ENCODE assay signal across 1 cellular context in the genomic region with DNA sequence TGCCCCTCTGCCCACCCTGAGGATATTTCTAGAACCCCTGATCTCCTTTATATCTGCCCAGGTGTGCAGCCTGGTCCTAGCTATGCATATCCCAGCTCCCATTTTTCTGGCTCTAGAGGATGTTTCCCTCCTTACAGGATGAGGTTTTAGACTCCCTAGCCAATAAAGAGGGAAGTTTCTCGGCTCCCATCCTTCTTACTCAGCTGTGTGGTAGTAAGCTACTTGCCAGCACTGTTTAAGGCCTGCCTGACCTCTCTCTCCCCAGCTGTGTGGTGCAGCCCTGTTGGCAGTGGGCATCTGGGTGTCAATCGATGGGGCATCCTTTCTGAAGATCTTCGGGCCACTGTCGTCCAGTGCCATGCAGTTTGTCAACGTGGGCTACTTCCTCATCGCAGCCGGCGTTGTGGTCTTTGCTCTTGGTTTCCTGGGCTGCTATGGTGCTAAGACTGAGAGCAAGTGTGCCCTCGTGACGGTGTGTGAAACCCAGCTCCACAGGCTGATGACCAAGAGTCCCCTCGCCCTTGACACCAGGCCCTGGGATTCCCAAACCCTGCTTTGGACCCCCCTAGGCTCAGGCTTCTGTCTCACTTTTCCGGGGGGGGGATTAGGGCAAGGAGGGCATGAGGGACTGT.
TF ChIP-seq lines count a peak whose summit lies in the region.

No MANE protein-coding gene starts in this region.

TF ChIP-seq in HCT116, 20 proteins besides CTCF, POLR2A, EP300 and RAD21 (continued from another document):
- TF ChIP-seq, protein P1, sequence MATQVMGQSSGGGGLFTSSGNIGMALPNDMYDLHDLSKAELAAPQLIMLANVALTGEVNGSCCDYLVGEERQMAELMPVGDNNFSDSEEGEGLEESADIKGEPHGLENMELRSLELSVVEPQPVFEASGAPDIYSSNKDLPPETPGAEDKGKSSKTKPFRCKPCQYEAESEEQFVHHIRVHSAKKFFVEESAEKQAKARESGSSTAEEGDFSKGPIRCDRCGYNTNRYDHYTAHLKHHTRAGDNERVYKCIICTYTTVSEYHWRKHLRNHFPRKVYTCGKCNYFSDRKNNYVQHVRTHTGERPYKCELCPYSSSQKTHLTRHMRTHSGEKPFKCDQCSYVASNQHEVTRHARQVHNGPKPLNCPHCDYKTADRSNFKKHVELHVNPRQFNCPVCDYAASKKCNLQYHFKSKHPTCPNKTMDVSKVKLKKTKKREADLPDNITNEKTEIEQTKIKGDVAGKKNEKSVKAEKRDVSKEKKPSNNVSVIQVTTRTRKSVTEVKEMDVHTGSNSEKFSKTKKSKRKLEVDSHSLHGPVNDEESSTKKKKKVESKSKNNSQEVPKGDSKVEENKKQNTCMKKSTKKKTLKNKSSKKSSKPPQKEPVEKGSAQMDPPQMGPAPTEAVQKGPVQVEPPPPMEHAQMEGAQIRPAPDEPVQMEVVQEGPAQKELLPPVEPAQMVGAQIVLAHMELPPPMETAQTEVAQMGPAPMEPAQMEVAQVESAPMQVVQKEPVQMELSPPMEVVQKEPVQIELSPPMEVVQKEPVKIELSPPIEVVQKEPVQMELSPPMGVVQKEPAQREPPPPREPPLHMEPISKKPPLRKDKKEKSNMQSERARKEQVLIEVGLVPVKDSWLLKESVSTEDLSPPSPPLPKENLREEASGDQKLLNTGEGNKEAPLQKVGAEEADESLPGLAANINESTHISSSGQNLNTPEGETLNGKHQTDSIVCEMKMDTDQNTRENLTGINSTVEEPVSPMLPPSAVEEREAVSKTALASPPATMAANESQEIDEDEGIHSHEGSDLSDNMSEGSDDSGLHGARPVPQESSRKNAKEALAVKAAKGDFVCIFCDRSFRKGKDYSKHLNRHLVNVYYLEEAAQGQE (IDR thresholded peaks at IDR 0.05; ENCODE audit: low read depth): no peak
